ENCODE assay signal across 8 cellular contexts in the genomic region with DNA sequence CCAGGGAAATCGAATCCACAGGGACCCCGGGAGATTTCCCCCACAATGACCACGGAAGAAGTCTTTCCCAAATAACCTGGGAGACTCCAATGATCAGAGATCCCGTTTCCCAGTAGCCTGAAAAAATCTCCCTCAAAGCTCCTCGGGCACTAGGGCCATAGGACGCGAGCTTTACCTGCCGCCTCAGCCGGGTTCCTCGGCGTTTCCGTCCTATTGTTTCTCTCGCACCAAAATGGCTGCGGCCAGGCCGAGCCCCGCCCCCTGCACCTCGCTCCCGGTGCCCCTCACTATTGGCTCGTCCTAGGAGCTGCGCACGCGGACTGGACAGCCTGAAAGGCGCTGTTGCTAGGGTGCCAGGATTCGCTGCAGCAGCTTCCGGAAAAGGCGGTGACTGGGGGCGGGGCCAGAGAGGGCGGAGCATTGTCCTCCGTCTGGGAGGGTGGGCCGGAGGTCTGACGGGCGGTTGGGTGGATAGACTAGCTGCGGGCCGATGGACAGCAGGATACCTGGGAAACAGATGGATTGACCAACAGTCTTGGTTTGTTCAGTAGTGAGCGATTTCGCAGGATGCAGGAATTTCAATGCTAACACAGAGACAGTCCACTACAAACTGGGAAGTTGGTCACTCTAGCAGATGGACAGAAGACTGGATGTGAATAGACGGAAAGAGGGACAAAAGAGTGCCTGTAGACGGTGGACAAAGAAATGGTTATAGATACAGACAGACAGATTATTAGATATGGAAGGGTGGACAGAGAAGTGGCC. TPM values are rescaled to one million over a fixed set of nuclear protein-coding genes. Genes with fewer than 3 reads are reported as not detected.
DNase-seq lines count a peak whose midpoint lies in the region; ATAC-seq and TF ChIP-seq lines count a peak whose summit lies in the region.

A gene with protein sequence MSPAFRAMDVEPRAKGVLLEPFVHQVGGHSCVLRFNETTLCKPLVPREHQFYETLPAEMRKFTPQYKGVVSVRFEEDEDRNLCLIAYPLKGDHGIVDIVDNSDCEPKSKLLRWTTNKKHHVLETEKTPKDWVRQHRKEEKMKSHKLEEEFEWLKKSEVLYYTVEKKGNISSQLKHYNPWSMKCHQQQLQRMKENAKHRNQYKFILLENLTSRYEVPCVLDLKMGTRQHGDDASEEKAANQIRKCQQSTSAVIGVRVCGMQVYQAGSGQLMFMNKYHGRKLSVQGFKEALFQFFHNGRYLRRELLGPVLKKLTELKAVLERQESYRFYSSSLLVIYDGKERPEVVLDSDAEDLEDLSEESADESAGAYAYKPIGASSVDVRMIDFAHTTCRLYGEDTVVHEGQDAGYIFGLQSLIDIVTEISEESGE (minus strand): TSS at position 240 of the 765 bp plus-strand sequence. CDS start 21,930 bp downstream, outside the sequence.

- H3K9me3 ChIP-seq in liver (ENCODE audit: control insufficient read depth in 4 of 4, low read length in 3 of 4) = no peaks in the 10 kb centered on the region

- TF ChIP-seq CTCF in CD14-positive monocyte (IDR thresholded peaks at IDR 0.05) (no peak), liver (IDR thresholded peaks at IDR 0.05; ENCODE audit: low read depth, low read length, missing input control) (no peak)

- H3K4me1 Mint-ChIP-seq in CD14-positive monocyte = peaks cover 25% of the 10 kb centered on the region

- H3K27me3 ChIP-seq in liver (ENCODE audit: control insufficient read depth in 4 of 4, insufficient read depth in 4 of 4, low read length in 3 of 4) = no peaks in the 10 kb centered on the region

- H3K27me3 Mint-ChIP-seq in CD14-positive monocyte (ENCODE audit: low read depth in 3 of 3) = peaks cover 5 to 9% (median 6%) of the 10 kb centered on the region in 3 donors

- peaks cover 0 to 18% (median 13%) of the 10 kb centered on the region in 4 donors for H3K4me1 ChIP-seq in liver (ENCODE audit: control insufficient read depth in 4 of 4, insufficient read depth in 4 of 4, low read length in 3 of 4)

- TF ChIP-seq RAD21 in liver (IDR thresholded peaks at IDR 0.05) = peak; percentile 24 to 57

- peak; percentile 99 for DNase-seq in CD14-positive monocyte (ENCODE audit: low spot score)
- DNase-seq in NCI-H82 (lab: John Stamatoyannopoulos, UW) = peak; percentile 99
- peak; percentile 100 for DNase-seq in activated CD4-positive, alpha-beta T cell treated with anti-CD3 and anti-CD28 coated beads, Interleukin-2, amount 50 U/mL, for 48 hours
- DNase-seq in dermis microvascular lymphatic vessel endothelial cell (ENCODE audit: low read depth in 2 of 2) = peak; percentile 96 to 98
- DNase-seq in stimulated activated CD4-positive, alpha-beta T cell treated with anti-CD3 and anti-CD28 coated beads, Interleukin-4, amount 100 ng/mL, for 24 hours = peak; percentile 99

- WGBS in liver = 3% methylated on average over 38 of the region's 38 CpGs

- no peaks in the 10 kb centered on the region for H3K9me3 Mint-ChIP-seq in CD14-positive monocyte

- H3K4me3 Mint-ChIP-seq in CD14-positive monocyte = peak within 1 kb of the TSS; percentile 99

- intact Hi-C loops in CD14-positive monocyte (cut with micrococcal nuclease) = loop anchor here in 1 of 2 donors (10.0 kb wide), 1 partner anchor 208 kb away; no protein-coding TSS in a partner anchor

- peak within 1 kb of the TSS; percentile 98 to 99 for H3K9ac ChIP-seq in liver (ENCODE audit: low read depth in 1 of 2, low read length in 2 of 2)

- H3K27ac Mint-ChIP-seq in CD14-positive monocyte = peak within 1 kb of the TSS; percentile 95 to 99 (median 97)

- peak within 1 kb of the TSS; percentile 95 to 100 (median 97) for H3K4me3 ChIP-seq in liver (ENCODE audit: low read depth in 1 of 3, low read length in 3 of 3)

- peaks cover 11 to 22% of the 10 kb centered on the region in 2 donors for H3K36me3 Mint-ChIP-seq in CD14-positive monocyte

- ATAC-seq in GM19397 (IDR thresholded peaks at IDR 0.05; ENCODE audit: unreplicated experiment) (peak; percentile 99), HG03571 (IDR thresholded peaks at IDR 0.05; ENCODE audit: unreplicated experiment) (peak; percentile 94)

- H3K27ac ChIP-seq in liver (ENCODE audit: low read depth in 1 of 2, low read length in 2 of 2) = peak within 1 kb of the TSS; percentile 73 to 74

- H3K36me3 ChIP-seq in liver (ENCODE audit: control insufficient read depth in 4 of 4, insufficient read depth in 3 of 4, low read depth in 1 of 4, low read length in 3 of 4) = peaks cover 0 to 5% (median 0%) of the 10 kb centered on the region in 4 donors

TF ChIP-seq in liver, 16 proteins besides CTCF, POLR2A, EP300 and RAD21:
- TF ChIP-seq FOXA1 (IDR thresholded peaks at IDR 0.05) (no peak), SP1 (IDR thresholded peaks at IDR 0.05) (peak; percentile 89), YY1 (IDR thresholded peaks at IDR 0.05) (peak; percentile 99), HNF4A (conservative IDR thresholded peaks at IDR 0.05) (peak; percentile 28 to 29), HNF4G (IDR thresholded peaks at IDR 0.05) (no peak), GABPA (IDR thresholded peaks at IDR 0.05 in 1 of 2, conservative IDR thresholded peaks at IDR 0.05 in 1 of 2) (peak; percentile 46 to 84), MAX (IDR thresholded peaks at IDR 0.05) (peak; percentile 81), NR2F2 (IDR thresholded peaks at IDR 0.05) (peak; percentile 44), EGR1 (IDR thresholded peaks at IDR 0.05; ENCODE audit: low read depth in 2 of 2) (peak in 1 of 2 donors; percentile 60), REST (IDR thresholded peaks at IDR 0.05) (peak; percentile 40), FOXA2 (IDR thresholded peaks at IDR 0.05) (no peak), RXRA (IDR thresholded peaks at IDR 0.05) (peak; percentile 45 to 55), JUND (IDR thresholded peaks at IDR 0.05) (peak in 1 of 2 donors; percentile 10), TAF1 (conservative IDR thresholded peaks at IDR 0.05) (no peak)
- TF ChIP-seq, protein P1, sequence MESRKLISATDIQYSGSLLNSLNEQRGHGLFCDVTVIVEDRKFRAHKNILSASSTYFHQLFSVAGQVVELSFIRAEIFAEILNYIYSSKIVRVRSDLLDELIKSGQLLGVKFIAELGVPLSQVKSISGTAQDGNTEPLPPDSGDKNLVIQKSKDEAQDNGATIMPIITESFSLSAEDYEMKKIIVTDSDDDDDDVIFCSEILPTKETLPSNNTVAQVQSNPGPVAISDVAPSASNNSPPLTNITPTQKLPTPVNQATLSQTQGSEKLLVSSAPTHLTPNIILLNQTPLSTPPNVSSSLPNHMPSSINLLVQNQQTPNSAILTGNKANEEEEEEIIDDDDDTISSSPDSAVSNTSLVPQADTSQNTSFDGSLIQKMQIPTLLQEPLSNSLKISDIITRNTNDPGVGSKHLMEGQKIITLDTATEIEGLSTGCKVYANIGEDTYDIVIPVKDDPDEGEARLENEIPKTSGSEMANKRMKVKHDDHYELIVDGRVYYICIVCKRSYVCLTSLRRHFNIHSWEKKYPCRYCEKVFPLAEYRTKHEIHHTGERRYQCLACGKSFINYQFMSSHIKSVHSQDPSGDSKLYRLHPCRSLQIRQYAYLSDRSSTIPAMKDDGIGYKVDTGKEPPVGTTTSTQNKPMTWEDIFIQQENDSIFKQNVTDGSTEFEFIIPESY (IDR thresholded peaks at IDR 0.05) = peak; percentile 44
- TF ChIP-seq, protein P2, sequence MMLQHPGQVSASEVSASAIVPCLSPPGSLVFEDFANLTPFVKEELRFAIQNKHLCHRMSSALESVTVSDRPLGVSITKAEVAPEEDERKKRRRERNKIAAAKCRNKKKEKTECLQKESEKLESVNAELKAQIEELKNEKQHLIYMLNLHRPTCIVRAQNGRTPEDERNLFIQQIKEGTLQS (IDR thresholded peaks at IDR 0.05) = peak; percentile 34
TF ChIP-seq in liver: peak in this region for 12.

RNA-seq across cellular contexts. Expression of the gene that starts here (rescaled TPM):
- polyA plus RNA-seq in CD14-positive monocyte = 10 to 100 TPM; 16.5 to 18.7 TPM
- total RNA-seq in dermis microvascular lymphatic vessel endothelial cell = 31.1 and 47.2 TPM in 2 replicates
- 10 to 100 TPM; 23.3 to 25.4 TPM for total RNA-seq in liver
- polyA plus RNA-seq in liver = 10 to 100 TPM; 21.8 to 37.6 TPM

Comparison
In these comparisons a context has a peak if more than half of its experiments do, and no peak if none do; other contexts are left out.
1. Peak in every context shown above with its lines: DNase-seq, ATAC-seq, H3K4me3 ChIP-seq and H3K27ac ChIP-seq.